Comparison of ENCODE assay signal across 1 cellular context in the genomic region with DNA sequence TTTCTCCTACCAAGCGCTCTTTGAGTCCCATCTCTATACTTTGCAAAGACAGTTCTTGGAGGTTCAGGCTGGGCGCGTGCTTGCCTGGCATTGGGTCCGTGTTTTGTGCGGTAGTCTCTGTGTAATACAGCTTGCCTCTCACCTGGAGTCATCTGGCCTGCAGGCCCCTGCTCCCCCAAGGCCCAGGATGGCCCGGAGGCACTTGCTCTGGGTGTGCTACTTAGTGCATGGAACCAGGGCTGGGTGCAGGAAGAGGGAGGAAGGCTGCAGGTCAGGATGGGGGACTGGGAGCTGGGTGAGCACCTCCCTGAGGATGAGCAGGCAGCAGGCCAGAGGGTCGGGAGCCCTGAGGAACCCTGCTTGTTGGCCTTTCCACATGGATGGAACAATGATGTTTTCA.
TF ChIP-seq lines count a peak whose summit lies in the region.

No MANE protein-coding gene starts in this region.

TF ChIP-seq in H1, 55 proteins besides CTCF, POLR2A, EP300 and RAD21 (continued from another document):
- TF ChIP-seq EGR1 (IDR thresholded peaks at IDR 0.05; ENCODE audit: borderline replicate concordance, low read depth, low read length) = no peak
